ENCODE assay signal across 21 cellular contexts in genomic region chr1:192564099-192564498, GRCh38. TPM values are rescaled to one million over a fixed set of nuclear protein-coding genes. Genes with fewer than 3 reads are reported as not detected.
DNase-seq lines count a peak whose midpoint lies in the region; ATAC-seq lines count a peak whose summit lies in the region.
"Had no signal": no experiment of that assay in that cellular context is flagged by ENCODE, and none has a peak within 500 bp of the region (broad histone marks: within the 10 kb centered on the region; RNA-seq: fewer than 3 reads in every experiment).

No MANE protein-coding gene starts in this region.

- no peaks in the 10 kb centered on the region for H3K36me3 ChIP-seq in mesenchymal stem cell (ENCODE audit: control insufficient read depth in 1 of 2, insufficient read depth in 2 of 2, low read depth in 1 of 2, low read length in 2 of 2)
- H3K36me3 ChIP-seq: BLaER1 had no signal

- no peak overlapping the region for H3K4me3 Mint-ChIP-seq in activated naive CD8-positive, alpha-beta T cell treated with anti-CD3 and anti-CD28 coated beads, Interleukin-2, amount 50 U/mL, for 24 hours
- H3K4me3 Mint-ChIP-seq: CD14-positive monocyte; CD8-positive, alpha-beta T cell; IgD-negative memory B cell had no signal

- no peak overlapping the region for H3K14ac ChIP-seq in mesenchymal stem cell (ENCODE audit: low read length in 2 of 2)

- H2BK15ac ChIP-seq in mesenchymal stem cell (ENCODE audit: low read depth, poor library complexity, severe bottlenecking) = no peak overlapping the region

- H4K91ac ChIP-seq in mesenchymal stem cell (ENCODE audit: low read length) = no peak overlapping the region

- no peak overlapping the region for H3K27ac ChIP-seq in mesenchymal stem cell (ENCODE audit: low read length, poor library complexity, severe bottlenecking)
- H3K27ac ChIP-seq: BLaER1 had no signal

- no peaks in the 10 kb centered on the region for H3K36me3 Mint-ChIP-seq in activated naive CD8-positive, alpha-beta T cell treated with anti-CD3 and anti-CD28 coated beads, Interleukin-2, amount 50 U/mL, for 24 hours (ENCODE audit: low read depth)
- H3K36me3 Mint-ChIP-seq: CD14-positive monocyte; CD8-positive, alpha-beta T cell; IgD-negative memory B cell had no signal

- no peaks in the 10 kb centered on the region for H3K9me3 ChIP-seq in mesenchymal stem cell (ENCODE audit: control insufficient read depth, low read length)
- H3K9me3 ChIP-seq: BLaER1 had no signal

- no peak overlapping the region for H3K27ac Mint-ChIP-seq in activated naive CD8-positive, alpha-beta T cell treated with anti-CD3 and anti-CD28 coated beads, Interleukin-2, amount 50 U/mL, for 24 hours
- H3K27ac Mint-ChIP-seq: CD14-positive monocyte; CD8-positive, alpha-beta T cell; IgD-negative memory B cell had no signal

- no peak overlapping the region for H2BK5ac ChIP-seq in mesenchymal stem cell (ENCODE audit: low read depth, low read length, poor library complexity, severe bottlenecking)

- H3K4me2 ChIP-seq in mesenchymal stem cell (ENCODE audit: low read length, poor library complexity, severe bottlenecking) = no peak overlapping the region
- H3K4me2 ChIP-seq: BLaER1 had no signal

- no peak overlapping the region for H3K23ac ChIP-seq in mesenchymal stem cell (ENCODE audit: low read length in 2 of 2)

- no peak overlapping the region for H2AK5ac ChIP-seq in mesenchymal stem cell (ENCODE audit: low read length, severe bottlenecking)

- H3K27me3 Mint-ChIP-seq in activated naive CD8-positive, alpha-beta T cell treated with anti-CD3 and anti-CD28 coated beads, Interleukin-2, amount 50 U/mL, for 24 hours = no peaks in the 10 kb centered on the region
- H3K27me3 Mint-ChIP-seq: IgD-negative memory B cell had no signal

- no peak overlapping the region for H3K9ac ChIP-seq in mesenchymal stem cell (ENCODE audit: low read length)
- H3K9ac ChIP-seq: BLaER1 had no signal

- no peaks in the 10 kb centered on the region for H3K79me1 ChIP-seq in mesenchymal stem cell (replicated peaks; ENCODE audit: low read length, poor library complexity, severe bottlenecking)

- H3K27me3 ChIP-seq in mesenchymal stem cell (ENCODE audit: control insufficient read depth in 1 of 2, insufficient read depth in 1 of 2, low read length in 2 of 2) = no peaks in the 10 kb centered on the region
- H3K27me3 ChIP-seq: BLaER1 had no signal

- peaks cover 2% of the 10 kb centered on the region for H3K4me1 ChIP-seq in mesenchymal stem cell (ENCODE audit: control insufficient read depth, insufficient read depth, low read depth, low read length)

- WGBS in mesenchymal stem cell = 94% methylated on average over 3 of the region's 4 CpGs

- H3K4ac ChIP-seq in mesenchymal stem cell (ENCODE audit: low read depth in 1 of 2, low read length in 2 of 2) = peak overlapping the region in 1 of 2 experiments; percentile 13

- H3K18ac ChIP-seq in mesenchymal stem cell (ENCODE audit: low read depth in 1 of 2, low read length in 2 of 2) = peak overlapping the region in 1 of 2 experiments; percentile 50

- no peak overlapping the region for H2AFZ ChIP-seq in mesenchymal stem cell (ENCODE audit: low read depth, low read length)

- peak overlapping the region; percentile 69 to 83 for H2BK12ac ChIP-seq in mesenchymal stem cell (ENCODE audit: low read length in 2 of 2)

- H3K9me3 Mint-ChIP-seq in activated naive CD8-positive, alpha-beta T cell treated with anti-CD3 and anti-CD28 coated beads, Interleukin-2, amount 50 U/mL, for 24 hours = no peaks in the 10 kb centered on the region
- H3K9me3 Mint-ChIP-seq: CD14-positive monocyte; CD8-positive, alpha-beta T cell had no signal

- H3K4me1 Mint-ChIP-seq in activated naive CD8-positive, alpha-beta T cell treated with anti-CD3 and anti-CD28 coated beads, Interleukin-2, amount 50 U/mL, for 24 hours = peaks cover 73% of the 10 kb centered on the region
- H3K4me1 Mint-ChIP-seq: CD14-positive monocyte had no signal

- H3K4me3 ChIP-seq in mesenchymal stem cell (ENCODE audit: insufficient read depth in 1 of 2, low read depth in 1 of 2, low read length in 2 of 2) = no peak overlapping the region
- H3K4me3 ChIP-seq: BLaER1 had no signal

- ATAC-seq in left lobe of liver (peak; percentile 60), GM21447 (IDR thresholded peaks at IDR 0.05; ENCODE audit: unreplicated experiment) (no peak)
- ATAC-seq in activated naive CD8-positive, alpha-beta T cell treated with anti-CD3 and anti-CD28 coated beads, Interleukin-2, amount 50 U/mL, for 24 hours = no peak
- ATAC-seq: CD8-positive, alpha-beta T cell had no signal

- no peak overlapping the region for H2BK120ac ChIP-seq in mesenchymal stem cell (ENCODE audit: low read depth, low read length)

- DNase-seq in DMS53 (lab: John Stamatoyannopoulos, UW) = peak; percentile 7
- DNase-seq in DMS53 treated with DMSO at 0.1 percent for 48 hours (lab: John Stamatoyannopoulos, UW; ENCODE audit: unreplicated experiment) = no peak
- peak; percentile 14 for DNase-seq in NCI-H69 (lab: John Stamatoyannopoulos, UW)
- DNase-seq in left lobe of liver (ENCODE audit: low spot score) = no peak
- DNase-seq in mesenchymal stem cell = no peak
- DNase-seq in activated naive CD8-positive, alpha-beta T cell treated with anti-CD3 and anti-CD28 coated beads, Interleukin-2, amount 50 U/mL, for 24 hours = no peak
- no peak for DNase-seq in SK-N-DZ (ENCODE audit: low spot score)
- DNase-seq: 8988T; Calu3; CD8-positive, alpha-beta T cell; DMS79 treated with DMSO at 0.1 percent for 48 hours; GOT3; H7; Karpas-422; KBM-7 had no signal

- no peak overlapping the region for H4K8ac ChIP-seq in mesenchymal stem cell (ENCODE audit: low read length)

RNA-seq across cellular contexts. Expression of gene RGS1, which starts 11.5 kb away (rescaled TPM):
- 3.1 TPM for total RNA-seq in left lobe of liver
- polyA plus RNA-seq in mesenchymal stem cell (2013, experiment 1 of 2) = 64.0 TPM
- 68.9 TPM for polyA plus RNA-seq in mesenchymal stem cell (2013, experiment 2 of 2)
- not detected in 2 replicates for polyA plus RNA-seq in SK-N-DZ (2014; cell fraction: cytosol; rRNA removed)
- not detected in 2 replicates for polyA plus RNA-seq in SK-N-DZ (2014; cell fraction: nucleus; rRNA removed)
- total RNA-seq: A673, Calu3, H7 had no signal
- polyA plus RNA-seq: AG04450 had no signal

Comparison
In these comparisons a context has a peak if more than half of its experiments do, and no peak if none do; other contexts are left out.
1. DNase-seq: peak in DMS53 (single experiment) and NCI-H69 (single experiment); none in DMS53 treated with DMSO at 0.1 percent for 48 hours (single experiment), left lobe of liver (single experiment), mesenchymal stem cell (single experiment), activated naive CD8-positive, alpha-beta T cell treated with anti-CD3 and anti-CD28 coated beads, Interleukin-2, amount 50 U/mL, for 24 hours (single experiment) and SK-N-DZ (single experiment).